In the genomic region with DNA sequence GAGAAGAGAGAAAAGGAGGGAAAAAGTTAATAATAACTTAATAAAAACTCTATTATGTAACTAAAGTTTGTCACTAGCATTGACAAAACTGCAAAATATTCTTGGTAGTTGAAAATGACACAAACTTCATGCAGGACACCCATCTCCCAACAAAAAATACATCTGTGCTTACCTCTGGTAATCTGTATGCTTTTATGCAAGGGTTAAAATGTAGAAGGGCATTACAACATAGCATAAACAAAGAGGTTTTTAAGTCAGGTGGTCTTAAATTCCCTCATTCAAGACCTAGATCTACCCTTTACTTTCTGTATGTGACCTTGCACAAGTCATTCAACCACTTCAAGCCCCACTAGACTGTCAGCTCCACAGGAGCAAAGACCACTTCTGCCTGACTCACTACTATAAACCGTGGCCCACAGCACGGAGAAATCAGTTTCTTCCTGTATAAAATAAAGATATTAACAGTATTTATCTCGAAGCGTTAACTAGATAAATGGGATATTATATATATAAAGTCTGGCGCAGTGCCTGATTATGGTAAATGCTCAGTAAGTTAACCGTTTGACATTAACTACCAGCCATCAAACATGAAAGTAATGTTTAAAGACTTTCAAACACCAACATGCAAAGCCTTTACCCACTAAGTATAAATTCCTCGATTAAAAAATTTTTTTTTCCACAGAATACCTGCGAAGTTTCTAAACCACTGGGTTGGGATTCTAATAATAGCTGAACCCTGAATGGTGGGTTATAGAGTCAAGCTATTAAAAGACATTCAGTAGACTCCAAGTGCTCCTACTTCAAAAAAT, we compare ENCODE assay signal across 8 cellular contexts. TPM values are rescaled to one million over a fixed set of nuclear protein-coding genes. Genes with fewer than 3 reads are reported as not detected.
A peak's percentile ranks its signal among the peaks of the same experiment; 100 is the strongest.
DNase-seq lines count a peak whose midpoint lies in the region; ATAC-seq and TF ChIP-seq lines count a peak whose summit lies in the region.

No MANE protein-coding gene starts in this region.

- TF ChIP-seq CTCF in right atrium auricular region (IDR thresholded peaks at IDR 0.05), result no peak

- H3K9me3 ChIP-seq in right atrium auricular region, result peaks cover 0 to 8% of the 10 kb centered on the region in 2 donors
- peaks cover 8% of the 10 kb centered on the region; the same call in 1 of the 2 replicates for H3K9me3 ChIP-seq in iPS-20b (ENCODE audit: insufficient read depth, low read depth, low read length)
- H3K9me3 ChIP-seq in stomach smooth muscle (ENCODE audit: control insufficient read depth in 2 of 2, low read length in 2 of 2), result peaks cover 0 to 10% of the 10 kb centered on the region in 2 donors

- DNase-seq in right atrium auricular region (ENCODE audit: low spot score) (no peak), cardiac septum (ENCODE audit: low spot score) (no peak), posterior vena cava (ENCODE audit: low spot score) (no peak), AG08395 (ENCODE audit: low spot score) (no peak)
- no peak for DNase-seq in activated T-helper 2 cell treated with anti-CD3 and anti-CD28 coated beads, Interferon-gamma antibody, Interleukin-2, Interleukin-4, amounts not matched to agents 10 μg/mL and 5 μg/mL and 100 μg/mL, durations not matched to agents 14 hours and 24 hours and 36 hours (ENCODE audit: low spot score)

- intact Hi-C loops in cardiac septum (cut with DNase I) (loop anchor here (5.0 kb wide), 1 partner anchor 1032 kb away; no protein-coding TSS in a partner anchor), posterior vena cava (cut with DNase I) (loop anchor here in 1 of 2 donors (10.0 kb wide), 1 partner anchor 1355 kb away; no protein-coding TSS in a partner anchor)
- intact Hi-C loops in activated T-helper 2 cell treated with anti-CD3 and anti-CD28 coated beads, Interferon-gamma antibody, Interleukin-2, Interleukin-4, amounts not matched to agents 10 μg/mL and 5 μg/mL and 100 μg/mL, durations not matched to agents 14 hours and 24 hours and 36 hours (cut with micrococcal nuclease), result loop anchor here (5.0 kb wide), 3 partner anchors 367 to 1312 kb away; partner anchors contain the start of gene FER

- H3K4me3 Mint-ChIP-seq in activated T-helper 2 cell treated with anti-CD3 and anti-CD28 coated beads, Interferon-gamma antibody, Interleukin-2, Interleukin-4, amounts not matched to agents 10 μg/mL and 5 μg/mL and 100 μg/mL, durations not matched to agents 14 hours and 24 hours and 36 hours (ENCODE audit: low read depth), result peak overlapping the region; percentile 88

- peaks cover 26% of the 10 kb centered on the region for H3K36me3 Mint-ChIP-seq in activated T-helper 2 cell treated with anti-CD3 and anti-CD28 coated beads, Interferon-gamma antibody, Interleukin-2, Interleukin-4, amounts not matched to agents 10 μg/mL and 5 μg/mL and 100 μg/mL, durations not matched to agents 14 hours and 24 hours and 36 hours (ENCODE audit: low read depth)

- H3K9ac ChIP-seq in iPS-20b (ENCODE audit: low read depth, low read length) (peak overlapping the region; percentile 40; the same call in 1 of the 2 replicates), stomach smooth muscle (ENCODE audit: low read length in 2 of 2) (peak overlapping the region; percentile 61 to 66)

- peak overlapping the region; percentile 94 for H3K27ac Mint-ChIP-seq in activated T-helper 2 cell treated with anti-CD3 and anti-CD28 coated beads, Interferon-gamma antibody, Interleukin-2, Interleukin-4, amounts not matched to agents 10 μg/mL and 5 μg/mL and 100 μg/mL, durations not matched to agents 14 hours and 24 hours and 36 hours

- H3K4me3 ChIP-seq in right atrium auricular region (peak overlapping the region; percentile 88 to 89), iPS-20b (ENCODE audit: low read length) (peak overlapping the region; percentile 71), stomach smooth muscle (ENCODE audit: low read length in 2 of 2) (peak overlapping the region; percentile 74 to 89)

- H3K27ac ChIP-seq in right atrium auricular region (peak overlapping the region; percentile 99 to 100), iPS-20b (ENCODE audit: low read length) (no peak overlapping the region), stomach smooth muscle (ENCODE audit: low read length) (no peak overlapping the region)

- H3K4me1 Mint-ChIP-seq in activated T-helper 2 cell treated with anti-CD3 and anti-CD28 coated beads, Interferon-gamma antibody, Interleukin-2, Interleukin-4, amounts not matched to agents 10 μg/mL and 5 μg/mL and 100 μg/mL, durations not matched to agents 14 hours and 24 hours and 36 hours (ENCODE audit: low read depth), result peaks cover 27% of the 10 kb centered on the region

- H3K36me3 ChIP-seq in right atrium auricular region, result no peaks in the 10 kb centered on the region
- no peaks in the 10 kb centered on the region for H3K36me3 ChIP-seq in iPS-20b (ENCODE audit: insufficient read depth, low read depth, low read length)
- no peaks in the 10 kb centered on the region for H3K36me3 ChIP-seq in stomach smooth muscle (ENCODE audit: control insufficient read depth in 2 of 2, insufficient read depth in 2 of 2, low read length in 2 of 2)

- H3K27me3 ChIP-seq in right atrium auricular region (no peaks in the 10 kb centered on the region), iPS-20b (ENCODE audit: insufficient read depth, low read length) (no peaks in the 10 kb centered on the region), stomach smooth muscle (ENCODE audit: control insufficient read depth in 1 of 2, insufficient read depth in 2 of 2, low read length in 2 of 2) (no peaks in the 10 kb centered on the region)

- ATAC-seq in HG03565 (IDR thresholded peaks at IDR 0.05; ENCODE audit: unreplicated experiment), result no peak

- H3K4me1 ChIP-seq in right atrium auricular region (peaks cover 0 to 29% of the 10 kb centered on the region in 2 donors), iPS-20b (ENCODE audit: insufficient read depth, low read length) (peaks cover 13% of the 10 kb centered on the region; the same call in 1 of the 2 replicates), stomach smooth muscle (ENCODE audit: control insufficient read depth, insufficient read depth, low read length) (peaks cover 2% of the 10 kb centered on the region)

- H3K27me3 Mint-ChIP-seq in activated T-helper 2 cell treated with anti-CD3 and anti-CD28 coated beads, Interferon-gamma antibody, Interleukin-2, Interleukin-4, amounts not matched to agents 10 μg/mL and 5 μg/mL and 100 μg/mL, durations not matched to agents 14 hours and 24 hours and 36 hours (ENCODE audit: low read depth), result no peaks in the 10 kb centered on the region

- H3K9me3 Mint-ChIP-seq in activated T-helper 2 cell treated with anti-CD3 and anti-CD28 coated beads, Interferon-gamma antibody, Interleukin-2, Interleukin-4, amounts not matched to agents 10 μg/mL and 5 μg/mL and 100 μg/mL, durations not matched to agents 14 hours and 24 hours and 36 hours, result peaks cover 16% of the 10 kb centered on the region

RNA-seq across cellular contexts. Expression of gene FBXL17, which starts 2.0 kb away (rescaled TPM):
- total RNA-seq in right atrium auricular region, result 10 to 100 TPM; 16.1 to 31.7 TPM
- 27.3 TPM for total RNA-seq in cardiac septum
- 7.0 and 9.3 TPM in 2 replicates for total RNA-seq in activated T-helper 2 cell treated with anti-CD3 and anti-CD28 coated beads, Interferon-gamma antibody, Interleukin-2, Interleukin-4, amounts not matched to agents 10 μg/mL and 5 μg/mL and 100 μg/mL, durations not matched to agents 14 hours and 24 hours and 36 hours
- 10 to 100 TPM; 18.1 to 24.1 TPM for total RNA-seq in posterior vena cava

Comparison
In these comparisons a context has a peak if more than half of its experiments do, and no peak if none do; other contexts are left out.
1. H3K27ac ChIP-seq: peak in right atrium auricular region (2 of 2); none in iPS-20b (single experiment) and stomach smooth muscle (single experiment).
2. Peak in every context shown above with its lines, with median percentiles within 50 percentile points of each other: H3K4me3 ChIP-seq.